ENCODE assay signal across 18 cellular contexts in the genomic region with DNA sequence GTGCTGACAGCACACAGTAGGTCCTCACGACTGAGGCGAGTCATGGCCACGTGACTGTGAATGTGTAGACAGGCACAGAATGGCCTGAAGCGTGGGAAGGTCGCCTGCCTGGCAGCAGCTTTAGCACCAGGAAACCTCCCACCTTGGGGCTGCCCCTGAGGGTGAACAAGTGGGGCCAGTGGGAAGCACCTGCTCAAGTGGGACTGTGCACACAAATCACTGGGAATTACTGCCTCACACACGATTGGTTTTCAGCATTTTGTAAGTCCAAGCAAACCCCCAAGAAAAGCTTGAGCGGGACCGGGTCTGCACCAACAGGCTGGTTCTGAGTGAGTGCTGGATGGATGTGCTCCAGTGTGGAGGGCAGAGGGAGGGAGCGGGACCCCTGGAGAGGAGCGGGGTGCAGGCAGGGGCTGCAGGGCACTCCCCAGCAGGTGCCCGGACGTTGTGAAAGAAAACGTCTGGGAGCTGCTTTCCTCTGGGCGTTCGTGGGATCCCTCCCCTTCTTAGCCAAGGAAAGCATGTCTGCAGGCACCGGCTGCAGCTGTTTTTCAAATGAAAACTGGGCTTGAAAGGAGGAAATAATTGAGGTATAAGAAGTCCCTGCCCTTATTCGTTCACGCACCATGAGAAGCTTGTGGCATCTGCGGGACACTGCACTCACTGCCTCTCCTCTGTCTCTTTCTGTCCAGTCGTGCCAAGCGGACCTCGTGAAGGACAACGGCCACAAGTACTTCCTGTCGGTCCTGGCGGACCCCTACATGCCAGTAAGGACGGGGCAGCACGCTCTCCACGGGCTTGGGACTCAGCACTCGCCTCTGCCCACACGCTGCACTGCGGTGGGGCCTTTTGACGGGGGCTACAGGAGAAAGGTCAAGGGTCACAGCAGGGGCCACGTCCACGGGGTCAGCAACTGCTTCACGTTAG.
A peak's percentile ranks its signal among the peaks of the same experiment; 100 is the strongest.
DNase-seq lines count a peak whose midpoint lies in the region; ATAC-seq, FAIRE-seq and TF ChIP-seq lines count a peak whose summit lies in the region.
"Had no signal": no experiment of that assay in that cellular context is flagged by ENCODE, and none has a peak within 500 bp of the region (broad histone marks: within the 10 kb centered on the region; RNA-seq: fewer than 3 reads in every experiment).

No MANE protein-coding gene starts in this region.

- CTCF ChIA-PET in HEK293 (lab: Yijun Ruan, JAX), result interaction anchor here (0.7 to 2.1 kb wide), 5 partner anchors 8 to 464 kb away, joined by 3 to 9 read pairs (median 5); no protein-coding TSS in a partner anchor
- CTCF ChIA-PET in K562 (lab: Yijun Ruan, JAX; ENCODE audit: low intra/inter-chr PET ratio), result no interaction called here

- peak overlapping the region; percentile 58 for H3K4me3 Mint-ChIP-seq in activated CD4-positive, alpha-beta T cell treated with anti-CD3 and anti-CD28 coated beads, Interleukin-2, amount 10 ng/mL, durations not matched to agents 24 days and 14 days
- H3K4me3 Mint-ChIP-seq in neural crest cell, result peak overlapping the region; percentile 52

- in situ Hi-C loops in K562 (cut with MboI), result no loop called here

- no peak for TF ChIP-seq EP300 in K562 (IDR thresholded peaks at IDR 0.05; ENCODE audit: low read length)

- no peak for DNase-seq in activated CD4-positive, alpha-beta T cell treated with anti-CD3 and anti-CD28 coated beads, Interleukin-2, amount 10 ng/mL, durations not matched to agents 24 days and 14 days
- DNase-seq in activated CD4-positive, alpha-beta T cell treated with anti-CD3 and anti-CD28 coated beads, Interleukin-2, amount 50 U/mL, for 4 hours, result no peak
- no peak for DNase-seq in K562 (ENCODE audit: extremely low read depth in 1 of 4, low spot score in 3 of 4)
- peak; percentile 20 for DNase-seq in neural crest cell (ENCODE audit: low read depth, low spot score)
- no peak for DNase-seq in middle frontal gyrus (ENCODE audit: extremely low spot score, low spot score)
- no peak for DNase-seq in cortex of kidney (lab: John Stamatoyannopoulos, UW)
- DNase-seq: activated CD4-positive, CD25-positive, alpha-beta regulatory T cell treated with anti-CD3 and anti-CD28 coated beads, Interleukin-2, amount 50 U/mL, for 72 hours; COR-L47; MM.1S; NCI-H2029; NCI-H524 treated with DMSO at 0.1 percent for 48 hours; stomach had no signal

- no peaks in the 10 kb centered on the region for H3K9me1 ChIP-seq in K562 (ENCODE audit: control insufficient read depth, insufficient read depth, low read length)

- H3K27me3 Mint-ChIP-seq in activated CD4-positive, alpha-beta T cell treated with anti-CD3 and anti-CD28 coated beads, Interleukin-2, amount 10 ng/mL, durations not matched to agents 24 days and 14 days, result no peaks in the 10 kb centered on the region
- H3K27me3 Mint-ChIP-seq in neural crest cell (ENCODE audit: low read depth), result no peaks in the 10 kb centered on the region

- H3K9ac ChIP-seq in K562 (ENCODE audit: insufficient read depth in 1 of 2, low read depth in 2 of 2, low read length in 2 of 2), result peak overlapping the region in 1 of 2 experiments; percentile 66; a peak in 1 of 4 replicates

- no peaks in the 10 kb centered on the region for H3K4me1 ChIP-seq in HEK293 (ENCODE audit: control insufficient read depth, insufficient read depth, low read length)
- H3K4me1 ChIP-seq in K562 (replicated peaks in 1 of 2; ENCODE audit: control insufficient read depth in 2 of 2, insufficient read depth in 2 of 2, low read length in 2 of 2), result no peaks in the 10 kb centered on the region; a peak in 1 of 5 replicates
- H3K4me1 ChIP-seq: A549, vagina had no signal

- H3K9me3 ChIP-seq in HEK293 (ENCODE audit: control insufficient read depth, insufficient read depth, low read depth, low read length) (no peaks in the 10 kb centered on the region), K562 (replicated peaks; ENCODE audit: control insufficient read depth, insufficient read depth, low read depth, low read length) (no peaks in the 10 kb centered on the region)
- H3K9me3 ChIP-seq: A549, stomach, vagina had no signal

- peak overlapping the region; percentile 79 for H3K27ac Mint-ChIP-seq in activated CD4-positive, alpha-beta T cell treated with anti-CD3 and anti-CD28 coated beads, Interleukin-2, amount 10 ng/mL, durations not matched to agents 24 days and 14 days
- no peak overlapping the region for H3K27ac Mint-ChIP-seq in neural crest cell (ENCODE audit: unreplicated experiment)

- no TSS peak for BruUV-seq in K562 (replicated peaks; lab: Mats Ljungman, UMichigan)

- H3K36me3 Mint-ChIP-seq in activated CD4-positive, alpha-beta T cell treated with anti-CD3 and anti-CD28 coated beads, Interleukin-2, amount 10 ng/mL, durations not matched to agents 24 days and 14 days (ENCODE audit: low read depth), result peaks cover 53% of the 10 kb centered on the region
- peaks cover 5% of the 10 kb centered on the region for H3K36me3 Mint-ChIP-seq in neural crest cell (ENCODE audit: low read depth)

- no peak overlapping the region for H3K4me2 ChIP-seq in K562 (ENCODE audit: insufficient read depth, low read length)
- H3K4me2 ChIP-seq: A549 had no signal

- ATAC-seq in K562 (no peak), GM19395 (IDR thresholded peaks at IDR 0.05; ENCODE audit: unreplicated experiment) (no peak)
- ATAC-seq: A549 had no signal

- no peaks in the 10 kb centered on the region; a peak in 1 of 5 replicates for H3K27me3 ChIP-seq in K562 (ENCODE audit: control insufficient read depth in 2 of 2, insufficient read depth in 2 of 2, low read length in 2 of 2)
- H3K27me3 ChIP-seq: stomach, vagina had no signal

- no peak for TF ChIP-seq POLR2A in K562 (conservative IDR thresholded peaks at IDR 0.05)

- FAIRE-seq in K562 (lab: Jason Lieb, UNC), result no peak
- FAIRE-seq: A549, G401.6 had no signal

- no peak overlapping the region for H2AFZ ChIP-seq in K562 (ENCODE audit: low read depth, low read length)

- H3K27ac ChIP-seq in HEK293 (ENCODE audit: extremely low read depth, low read depth, low read length) (no peak overlapping the region), K562 (ENCODE audit: extremely low read depth, low read depth, low read length) (no peak overlapping the region)
- H3K27ac ChIP-seq: A549, epithelial cell of prostate, stomach, vagina had no signal

- intact Hi-C loops in activated CD4-positive, alpha-beta T cell treated with anti-CD3 and anti-CD28 coated beads, Interleukin-2, amount 10 ng/mL, durations not matched to agents 24 days and 14 days (cut with micrococcal nuclease), result loop anchor here (5.0 kb wide), 1 partner anchor 203 kb away; no protein-coding TSS in a partner anchor
- intact Hi-C loops in K562 (cut with micrococcal nuclease), result no loop called here

- TF ChIP-seq RAD21 in K562 (CRISPR knock-in tag; conservative IDR thresholded peaks at IDR 0.05 in 1 of 2, IDR thresholded peaks at IDR 0.05 in 1 of 2), result no peak

- POLR2A ChIA-PET in HEK293 (lab: Yijun Ruan, JAX) (no interaction called here), K562 (lab: Yijun Ruan, JAX) (interaction anchor here (0.6 to 1.3 kb wide), 2 partner anchors 99 to 225 kb away, joined by 3 to 4 read pairs; no protein-coding TSS in a partner anchor)

- no peaks in the 10 kb centered on the region for H4K20me1 ChIP-seq in K562 (replicated peaks; ENCODE audit: control insufficient read depth, insufficient read depth, low read length)

- H3K9me3 Mint-ChIP-seq in activated CD4-positive, alpha-beta T cell treated with anti-CD3 and anti-CD28 coated beads, Interleukin-2, amount 10 ng/mL, durations not matched to agents 24 days and 14 days, result no peaks in the 10 kb centered on the region
- H3K9me3 Mint-ChIP-seq in neural crest cell, result no peaks in the 10 kb centered on the region

- WGBS in K562 (ENCODE audit: insufficient coverage, low coverage, missing lambda C conversion rate), result 89% methylated on average over 34 of the region's 35 CpGs

- H3K4me3 ChIP-seq in HEK293 (ENCODE audit: low read depth, low read length) (no peak overlapping the region), K562 (no peak overlapping the region)
- H3K4me3 ChIP-seq: A549, stomach, vagina had no signal

- TF ChIP-seq CTCF in HEK293 (tag by site-specific recombination; IDR thresholded peaks at IDR 0.05) (no peak), K562 (IDR thresholded peaks at IDR 0.05 in 2 of 3, conservative IDR thresholded peaks at IDR 0.05 in 1 of 3; ENCODE audit: insufficient read depth in 2 of 3, low read depth in 1 of 3, low read length in 3 of 3) (no peak), neural crest cell (conservative IDR thresholded peaks at IDR 0.05) (no peak)

- H3K36me3 ChIP-seq in HEK293 (ENCODE audit: control insufficient read depth in 2 of 2, insufficient read depth in 1 of 2, low read length in 2 of 2) (peaks cover 4 to 50% of the 10 kb centered on the region in 2 experiments; a peak in 2 of 3 replicates), K562 (ENCODE audit: control insufficient read depth, insufficient read depth, low read length) (peaks cover 35% of the 10 kb centered on the region; the same call in 2 of the 3 replicates)

- no peaks in the 10 kb centered on the region for H3K79me2 ChIP-seq in K562 (ENCODE audit: control insufficient read depth, insufficient read depth, low read length)

- H3K4me1 Mint-ChIP-seq in activated CD4-positive, alpha-beta T cell treated with anti-CD3 and anti-CD28 coated beads, Interleukin-2, amount 10 ng/mL, durations not matched to agents 24 days and 14 days, result peaks cover 37% of the 10 kb centered on the region
- H3K4me1 Mint-ChIP-seq in neural crest cell, result peaks cover 13% of the 10 kb centered on the region

TF ChIP-seq in K562, 482 proteins besides CTCF, POLR2A, EP300 and RAD21:
- TF ChIP-seq ZKSCAN1 (IDR thresholded peaks at IDR 0.05; ENCODE audit: low read depth, low read length) (peak; percentile 98), TEAD1 (CRISPR knock-in tag; IDR thresholded peaks at IDR 0.05) (no peak)
